1 cellular context compared by ENCODE assay signal in the genomic region with DNA sequence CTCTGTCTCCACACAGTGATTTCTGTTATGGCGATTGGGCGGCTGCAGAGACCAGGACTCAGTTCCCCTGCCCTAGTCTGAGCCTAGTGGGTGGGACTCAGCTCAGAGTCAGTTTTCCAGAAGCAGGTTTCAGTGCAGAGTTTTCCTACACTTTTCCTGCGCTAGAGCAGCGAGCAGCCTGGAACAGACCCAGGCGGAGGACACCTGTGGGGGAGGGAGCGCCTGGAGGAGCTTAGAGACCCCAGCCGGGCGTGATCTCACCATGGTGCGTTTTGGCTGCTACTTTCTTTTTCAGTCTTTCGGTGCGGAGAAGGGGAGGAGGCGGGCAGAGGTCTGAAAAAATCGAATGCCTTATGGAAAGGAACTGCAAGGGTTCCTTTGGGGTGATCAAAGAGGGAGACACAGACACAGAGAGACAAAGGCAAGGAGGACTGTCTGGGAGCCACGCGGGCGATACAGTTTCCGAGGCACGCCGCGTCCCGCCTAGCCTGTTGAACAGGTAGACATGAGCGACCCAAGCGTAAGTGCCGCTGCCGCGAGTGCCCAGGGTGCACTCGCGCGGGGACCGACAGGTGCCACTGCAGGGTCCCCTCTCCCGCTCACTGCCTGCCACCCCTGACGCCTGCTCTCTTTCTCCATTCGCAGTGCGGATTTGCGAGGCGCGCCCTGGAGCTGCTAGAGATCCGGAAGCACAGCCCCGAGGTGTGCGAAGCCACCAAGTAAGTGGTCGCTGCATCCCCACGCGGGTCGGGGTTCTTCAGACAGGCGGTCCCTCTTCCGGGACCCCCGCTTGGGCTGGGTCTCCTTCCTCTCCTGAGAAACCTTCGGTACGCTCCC.
A peak's percentile ranks its signal among the peaks of the same experiment; 100 is the strongest.
TF ChIP-seq lines count a peak whose summit lies in the region.

A gene with protein sequence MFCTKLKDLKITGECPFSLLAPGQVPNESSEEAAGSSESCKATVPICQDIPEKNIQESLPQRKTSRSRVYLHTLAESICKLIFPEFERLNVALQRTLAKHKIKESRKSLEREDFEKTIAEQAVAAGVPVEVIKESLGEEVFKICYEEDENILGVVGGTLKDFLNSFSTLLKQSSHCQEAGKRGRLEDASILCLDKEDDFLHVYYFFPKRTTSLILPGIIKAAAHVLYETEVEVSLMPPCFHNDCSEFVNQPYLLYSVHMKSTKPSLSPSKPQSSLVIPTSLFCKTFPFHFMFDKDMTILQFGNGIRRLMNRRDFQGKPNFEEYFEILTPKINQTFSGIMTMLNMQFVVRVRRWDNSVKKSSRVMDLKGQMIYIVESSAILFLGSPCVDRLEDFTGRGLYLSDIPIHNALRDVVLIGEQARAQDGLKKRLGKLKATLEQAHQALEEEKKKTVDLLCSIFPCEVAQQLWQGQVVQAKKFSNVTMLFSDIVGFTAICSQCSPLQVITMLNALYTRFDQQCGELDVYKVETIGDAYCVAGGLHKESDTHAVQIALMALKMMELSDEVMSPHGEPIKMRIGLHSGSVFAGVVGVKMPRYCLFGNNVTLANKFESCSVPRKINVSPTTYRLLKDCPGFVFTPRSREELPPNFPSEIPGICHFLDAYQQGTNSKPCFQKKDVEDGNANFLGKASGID (plus strand): TSS at position 148 of the 837 bp plus-strand sequence. CDS start 30,020 bp downstream, outside the sequence.

TF ChIP-seq in HEK293, 187 proteins besides CTCF, POLR2A, EP300 and RAD21 (continued from another document and continues in another):
- TF ChIP-seq, protein P1, sequence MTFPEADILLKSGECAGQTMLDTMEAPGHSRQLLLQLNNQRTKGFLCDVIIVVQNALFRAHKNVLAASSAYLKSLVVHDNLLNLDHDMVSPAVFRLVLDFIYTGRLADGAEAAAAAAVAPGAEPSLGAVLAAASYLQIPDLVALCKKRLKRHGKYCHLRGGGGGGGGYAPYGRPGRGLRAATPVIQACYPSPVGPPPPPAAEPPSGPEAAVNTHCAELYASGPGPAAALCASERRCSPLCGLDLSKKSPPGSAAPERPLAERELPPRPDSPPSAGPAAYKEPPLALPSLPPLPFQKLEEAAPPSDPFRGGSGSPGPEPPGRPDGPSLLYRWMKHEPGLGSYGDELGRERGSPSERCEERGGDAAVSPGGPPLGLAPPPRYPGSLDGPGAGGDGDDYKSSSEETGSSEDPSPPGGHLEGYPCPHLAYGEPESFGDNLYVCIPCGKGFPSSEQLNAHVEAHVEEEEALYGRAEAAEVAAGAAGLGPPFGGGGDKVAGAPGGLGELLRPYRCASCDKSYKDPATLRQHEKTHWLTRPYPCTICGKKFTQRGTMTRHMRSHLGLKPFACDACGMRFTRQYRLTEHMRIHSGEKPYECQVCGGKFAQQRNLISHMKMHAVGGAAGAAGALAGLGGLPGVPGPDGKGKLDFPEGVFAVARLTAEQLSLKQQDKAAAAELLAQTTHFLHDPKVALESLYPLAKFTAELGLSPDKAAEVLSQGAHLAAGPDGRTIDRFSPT (tag by site-specific recombination; IDR thresholded peaks at IDR 0.05) = no peak
- TF ChIP-seq ZNF416 (tag by site-specific recombination; IDR thresholded peaks at IDR 0.05) = no peak
- no peak for TF ChIP-seq SALL2 (tag by site-specific recombination; IDR thresholded peaks at IDR 0.05; ENCODE audit: borderline replicate concordance)
- TF ChIP-seq PRDM1 (tag by site-specific recombination; IDR thresholded peaks at IDR 0.05) = peak; percentile 38; the same call in 1 of the 2 replicates
- no peak for TF ChIP-seq GLI2 (tag by site-specific recombination; IDR thresholded peaks at IDR 0.05; ENCODE audit: borderline replicate concordance, low read depth)
- TF ChIP-seq, protein P2, sequence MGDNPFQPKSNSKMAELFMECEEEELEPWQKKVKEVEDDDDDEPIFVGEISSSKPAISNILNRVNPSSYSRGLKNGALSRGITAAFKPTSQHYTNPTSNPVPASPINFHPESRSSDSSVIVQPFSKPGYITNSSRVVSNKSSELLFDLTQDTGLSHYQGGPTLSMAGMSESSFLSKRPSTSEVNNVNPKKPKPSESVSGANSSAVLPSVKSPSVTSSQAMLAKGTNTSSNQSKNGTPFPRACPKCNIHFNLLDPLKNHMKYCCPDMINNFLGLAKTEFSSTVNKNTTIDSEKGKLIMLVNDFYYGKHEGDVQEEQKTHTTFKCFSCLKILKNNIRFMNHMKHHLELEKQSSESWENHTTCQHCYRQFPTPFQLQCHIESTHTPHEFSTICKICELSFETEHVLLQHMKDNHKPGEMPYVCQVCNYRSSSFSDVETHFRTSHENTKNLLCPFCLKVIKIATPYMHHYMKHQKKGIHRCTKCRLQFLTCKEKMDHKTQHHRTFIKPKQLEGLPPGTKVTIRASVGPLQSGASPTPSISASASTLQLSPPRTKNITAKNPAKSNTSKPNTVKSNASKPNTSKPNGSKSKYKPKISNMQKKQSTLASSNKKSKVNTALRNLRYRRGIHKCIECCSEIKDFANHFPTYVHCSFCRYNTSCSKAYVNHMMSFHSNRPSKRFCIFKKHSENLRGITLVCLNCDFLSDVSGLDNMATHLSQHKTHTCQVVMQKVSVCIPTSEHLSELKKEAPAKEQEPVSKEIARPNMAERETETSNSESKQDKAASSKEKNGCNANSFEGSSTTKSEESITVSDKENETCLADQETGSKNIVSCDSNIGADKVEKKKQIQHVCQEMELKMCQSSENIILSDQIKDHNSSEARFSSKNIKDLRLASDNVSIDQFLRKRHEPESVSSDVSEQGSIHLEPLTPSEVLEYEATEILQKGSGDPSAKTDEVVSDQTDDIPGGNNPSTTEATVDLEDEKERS (tag by site-specific recombination; IDR thresholded peaks at IDR 0.05) = no peak
- no peak for TF ChIP-seq ZNF112 (tag by site-specific recombination; IDR thresholded peaks at IDR 0.05)
- TF ChIP-seq MEIS1 (CRISPR knock-in tag; IDR thresholded peaks at IDR 0.05; ENCODE audit: borderline replicate concordance) = no peak
- TF ChIP-seq ZNF843 (tag by site-specific recombination; IDR thresholded peaks at IDR 0.05) = no peak
- TF ChIP-seq ZNF623 (tag by site-specific recombination; IDR thresholded peaks at IDR 0.05) = no peak
- TF ChIP-seq ZNF311 (tag by site-specific recombination; IDR thresholded peaks at IDR 0.05; ENCODE audit: borderline replicate concordance) = no peak
- TF ChIP-seq ZNF302 (tag by site-specific recombination; IDR thresholded peaks at IDR 0.05; ENCODE audit: low read depth) = no peak
- no peak for TF ChIP-seq ZNF658 (tag by site-specific recombination; IDR thresholded peaks at IDR 0.05)
- peak; percentile 56; the same call in 1 of the 2 replicates for TF ChIP-seq ZNF335 (tag by site-specific recombination; conservative IDR thresholded peaks at IDR 0.05)
- TF ChIP-seq ZNF404 (tag by site-specific recombination; IDR thresholded peaks at IDR 0.05) = no peak
- TF ChIP-seq ZFP37 (tag by site-specific recombination; IDR thresholded peaks at IDR 0.05) = no peak
- TF ChIP-seq, protein P3, sequence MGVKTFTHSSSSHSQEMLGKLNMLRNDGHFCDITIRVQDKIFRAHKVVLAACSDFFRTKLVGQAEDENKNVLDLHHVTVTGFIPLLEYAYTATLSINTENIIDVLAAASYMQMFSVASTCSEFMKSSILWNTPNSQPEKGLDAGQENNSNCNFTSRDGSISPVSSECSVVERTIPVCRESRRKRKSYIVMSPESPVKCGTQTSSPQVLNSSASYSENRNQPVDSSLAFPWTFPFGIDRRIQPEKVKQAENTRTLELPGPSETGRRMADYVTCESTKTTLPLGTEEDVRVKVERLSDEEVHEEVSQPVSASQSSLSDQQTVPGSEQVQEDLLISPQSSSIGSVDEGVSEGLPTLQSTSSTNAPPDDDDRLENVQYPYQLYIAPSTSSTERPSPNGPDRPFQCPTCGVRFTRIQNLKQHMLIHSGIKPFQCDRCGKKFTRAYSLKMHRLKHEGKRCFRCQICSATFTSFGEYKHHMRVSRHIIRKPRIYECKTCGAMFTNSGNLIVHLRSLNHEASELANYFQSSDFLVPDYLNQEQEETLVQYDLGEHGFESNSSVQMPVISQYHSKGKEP (tag by site-specific recombination; IDR thresholded peaks at IDR 0.05) = no peak
- no peak for TF ChIP-seq ZNF785 (tag by site-specific recombination; IDR thresholded peaks at IDR 0.05)
- no peak for TF ChIP-seq RBAK (tag by site-specific recombination; IDR thresholded peaks at IDR 0.05)
- no peak for TF ChIP-seq YY2 (tag by site-specific recombination; IDR thresholded peaks at IDR 0.05)
- no peak for TF ChIP-seq ZSCAN23 (tag by site-specific recombination; IDR thresholded peaks at IDR 0.05)
- no peak for TF ChIP-seq ZNF830 (tag by site-specific recombination; IDR thresholded peaks at IDR 0.05; ENCODE audit: low read depth)
- TF ChIP-seq MYNN (tag by site-specific recombination; IDR thresholded peaks at IDR 0.05; ENCODE audit: borderline replicate concordance) = no peak
- TF ChIP-seq ZNF146 (tag by site-specific recombination; IDR thresholded peaks at IDR 0.05) = no peak
- TF ChIP-seq, protein P4, sequence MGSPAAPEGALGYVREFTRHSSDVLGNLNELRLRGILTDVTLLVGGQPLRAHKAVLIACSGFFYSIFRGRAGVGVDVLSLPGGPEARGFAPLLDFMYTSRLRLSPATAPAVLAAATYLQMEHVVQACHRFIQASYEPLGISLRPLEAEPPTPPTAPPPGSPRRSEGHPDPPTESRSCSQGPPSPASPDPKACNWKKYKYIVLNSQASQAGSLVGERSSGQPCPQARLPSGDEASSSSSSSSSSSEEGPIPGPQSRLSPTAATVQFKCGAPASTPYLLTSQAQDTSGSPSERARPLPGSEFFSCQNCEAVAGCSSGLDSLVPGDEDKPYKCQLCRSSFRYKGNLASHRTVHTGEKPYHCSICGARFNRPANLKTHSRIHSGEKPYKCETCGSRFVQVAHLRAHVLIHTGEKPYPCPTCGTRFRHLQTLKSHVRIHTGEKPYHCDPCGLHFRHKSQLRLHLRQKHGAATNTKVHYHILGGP (tag by site-specific recombination; IDR thresholded peaks at IDR 0.05) = no peak
- no peak for TF ChIP-seq ZNF121 (tag by site-specific recombination; IDR thresholded peaks at IDR 0.05)
- TF ChIP-seq ZNF157 (tag by site-specific recombination; IDR thresholded peaks at IDR 0.05) = no peak
- TF ChIP-seq, protein P5, sequence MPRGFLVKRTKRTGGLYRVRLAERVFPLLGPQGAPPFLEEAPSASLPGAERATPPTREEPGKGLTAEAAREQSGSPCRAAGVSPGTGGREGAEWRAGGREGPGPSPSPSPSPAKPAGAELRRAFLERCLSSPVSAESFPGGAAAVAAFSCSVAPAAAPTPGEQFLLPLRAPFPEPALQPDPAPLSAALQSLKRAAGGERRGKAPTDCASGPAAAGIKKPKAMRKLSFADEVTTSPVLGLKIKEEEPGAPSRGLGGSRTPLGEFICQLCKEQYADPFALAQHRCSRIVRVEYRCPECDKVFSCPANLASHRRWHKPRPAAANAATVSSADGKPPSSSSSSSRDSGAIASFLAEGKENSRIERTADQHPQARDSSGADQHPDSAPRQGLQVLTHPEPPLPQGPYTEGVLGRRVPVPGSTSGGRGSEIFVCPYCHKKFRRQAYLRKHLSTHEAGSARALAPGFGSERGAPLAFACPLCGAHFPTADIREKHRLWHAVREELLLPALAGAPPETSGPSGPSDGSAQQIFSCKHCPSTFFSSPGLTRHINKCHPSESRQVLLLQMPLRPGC (tag by site-specific recombination; IDR thresholded peaks at IDR 0.05) = no peak
- no peak for TF ChIP-seq ZNF48 (tag by site-specific recombination; IDR thresholded peaks at IDR 0.05)
- TF ChIP-seq YY1 (tag by site-specific recombination; IDR thresholded peaks at IDR 0.05) = no peak
- no peak for TF ChIP-seq ZNF16 (tag by site-specific recombination; IDR thresholded peaks at IDR 0.05; ENCODE audit: low read depth)
- TF ChIP-seq ZNF707 (tag by site-specific recombination; IDR thresholded peaks at IDR 0.05) = no peak
- no peak for TF ChIP-seq ZNF629 (tag by site-specific recombination; IDR thresholded peaks at IDR 0.05)
- no peak for TF ChIP-seq HOXA7 (CRISPR knock-in tag; IDR thresholded peaks at IDR 0.05; ENCODE audit: borderline replicate concordance)
- TF ChIP-seq, protein P6, sequence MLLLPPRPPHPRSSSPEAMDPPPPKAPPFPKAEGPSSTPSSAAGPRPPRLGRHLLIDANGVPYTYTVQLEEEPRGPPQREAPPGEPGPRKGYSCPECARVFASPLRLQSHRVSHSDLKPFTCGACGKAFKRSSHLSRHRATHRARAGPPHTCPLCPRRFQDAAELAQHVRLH (tag by site-specific recombination; IDR thresholded peaks at IDR 0.05) = no peak
- no peak for TF ChIP-seq ZNF221 (tag by site-specific recombination; IDR thresholded peaks at IDR 0.05; ENCODE audit: borderline replicate concordance)
- no peak for TF ChIP-seq ZNF549 (tag by site-specific recombination; IDR thresholded peaks at IDR 0.05)
- TF ChIP-seq ZFP69B (tag by site-specific recombination; IDR thresholded peaks at IDR 0.05) = no peak
- TF ChIP-seq, protein P7, sequence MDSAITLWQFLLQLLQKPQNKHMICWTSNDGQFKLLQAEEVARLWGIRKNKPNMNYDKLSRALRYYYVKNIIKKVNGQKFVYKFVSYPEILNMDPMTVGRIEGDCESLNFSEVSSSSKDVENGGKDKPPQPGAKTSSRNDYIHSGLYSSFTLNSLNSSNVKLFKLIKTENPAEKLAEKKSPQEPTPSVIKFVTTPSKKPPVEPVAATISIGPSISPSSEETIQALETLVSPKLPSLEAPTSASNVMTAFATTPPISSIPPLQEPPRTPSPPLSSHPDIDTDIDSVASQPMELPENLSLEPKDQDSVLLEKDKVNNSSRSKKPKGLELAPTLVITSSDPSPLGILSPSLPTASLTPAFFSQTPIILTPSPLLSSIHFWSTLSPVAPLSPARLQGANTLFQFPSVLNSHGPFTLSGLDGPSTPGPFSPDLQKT (IDR thresholded peaks at IDR 0.05; ENCODE audit: borderline replicate concordance, low read depth, low read length) = no peak
- no peak for TF ChIP-seq ZNF837 (tag by site-specific recombination; IDR thresholded peaks at IDR 0.05)
- TF ChIP-seq ZNF24 (tag by site-specific recombination; IDR thresholded peaks at IDR 0.05) = no peak
- TF ChIP-seq, protein P8, sequence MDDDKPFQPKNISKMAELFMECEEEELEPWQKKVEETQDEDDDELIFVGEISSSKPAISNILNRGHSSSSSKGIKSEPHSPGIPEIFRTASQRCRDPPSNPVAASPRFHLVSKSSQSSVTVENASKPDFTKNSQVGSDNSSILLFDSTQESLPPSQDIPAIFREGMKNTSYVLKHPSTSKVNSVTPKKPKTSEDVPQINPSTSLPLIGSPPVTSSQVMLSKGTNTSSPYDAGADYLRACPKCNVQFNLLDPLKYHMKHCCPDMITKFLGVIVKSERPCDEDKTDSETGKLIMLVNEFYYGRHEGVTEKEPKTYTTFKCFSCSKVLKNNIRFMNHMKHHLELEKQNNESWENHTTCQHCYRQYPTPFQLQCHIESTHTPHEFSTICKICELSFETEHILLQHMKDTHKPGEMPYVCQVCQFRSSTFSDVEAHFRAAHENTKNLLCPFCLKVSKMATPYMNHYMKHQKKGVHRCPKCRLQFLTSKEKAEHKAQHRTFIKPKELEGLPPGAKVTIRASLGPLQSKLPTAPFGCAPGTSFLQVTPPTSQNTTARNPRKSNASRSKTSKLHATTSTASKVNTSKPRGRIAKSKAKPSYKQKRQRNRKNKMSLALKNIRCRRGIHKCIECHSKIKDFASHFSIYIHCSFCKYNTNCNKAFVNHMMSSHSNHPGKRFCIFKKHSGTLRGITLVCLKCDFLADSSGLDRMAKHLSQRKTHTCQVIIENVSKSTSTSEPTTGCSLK (tag by site-specific recombination; IDR thresholded peaks at IDR 0.05) = no peak
- TF ChIP-seq ZNF211 (tag by site-specific recombination; IDR thresholded peaks at IDR 0.05; ENCODE audit: low read depth) = no peak
- no peak for TF ChIP-seq ZNF558 (tag by site-specific recombination; IDR thresholded peaks at IDR 0.05)
- no peak for TF ChIP-seq ZNF624 (tag by site-specific recombination; IDR thresholded peaks at IDR 0.05)
- TF ChIP-seq ZNF292 (tag by site-specific recombination; IDR thresholded peaks at IDR 0.05; ENCODE audit: borderline replicate concordance, low read depth) = no peak
- TF ChIP-seq ZNF341 (tag by site-specific recombination; IDR thresholded peaks at IDR 0.05; ENCODE audit: low read depth) = no peak
- TF ChIP-seq ZSCAN30 (tag by site-specific recombination; IDR thresholded peaks at IDR 0.05) = peak; percentile 11; the same call in 1 of the 2 replicates
- TF ChIP-seq KLF9 (tag by site-specific recombination; IDR thresholded peaks at IDR 0.05; ENCODE audit: low read depth) = no peak
